In genomic region chr15:31483053-31483923, GRCh38 we compare ENCODE assay signal across 8 cellular contexts.
DNase-seq lines count a peak whose midpoint lies in the region; ATAC-seq and TF ChIP-seq lines count a peak whose summit lies in the region.

No MANE protein-coding gene starts in this region.

- H3K4me3 ChIP-seq in esophagus (ENCODE audit: low read depth in 1 of 2, low read length in 2 of 2) = peak overlapping the region; percentile 60 to 66

- 3 to 4% methylated on average over 87 to 138 of the region's 138 CpGs for WGBS in esophagus, 2 donors

- peaks cover 0 to 2% of the 10 kb centered on the region in 2 donors for H3K9me3 ChIP-seq in esophagus (ENCODE audit: control insufficient read depth in 2 of 2, insufficient read depth in 1 of 2, low read depth in 1 of 2, low read length in 1 of 2)

- CTCF ChIA-PET in GM10248 (lab: Yijun Ruan, JAX) = interaction anchor here (2.2 to 3.5 kb wide), 2 partner anchors 10 to 45 kb away, joined by 7 to 23 read pairs; no protein-coding TSS in a partner anchor

- H3K4me1 ChIP-seq in esophagus (ENCODE audit: control insufficient read depth in 2 of 2, insufficient read depth in 2 of 2, low read length in 1 of 2) = peaks cover 3 to 22% of the 10 kb centered on the region in 2 donors

- TF ChIP-seq CTCF in GM10248 (IDR thresholded peaks at IDR 0.05; ENCODE audit: control extremely low read depth, extremely low read depth, low read depth, missing control alignments) = no peak

- DNase-seq in GM10248 (ENCODE audit: extremely low spot score) = peak; percentile 76
- peak; percentile 74 to 82 for DNase-seq in activated CD4-positive, alpha-beta T cell treated with anti-CD3 and anti-CD28 coated beads, Interleukin-2, amount 50 U/mL, for 48 hours
- peak; percentile 26 for DNase-seq in retina
- DNase-seq in inferior parietal cortex (ENCODE audit: extremely low spot score) = no peak

- H3K27me3 ChIP-seq in esophagus (ENCODE audit: control insufficient read depth in 1 of 2, insufficient read depth in 2 of 2, low read length in 2 of 2) = no peaks in the 10 kb centered on the region

- POLR2A ChIA-PET in GM10248 (lab: Yijun Ruan, JAX) = no interaction called here

- no peak for ATAC-seq in HG02571 (IDR thresholded peaks at IDR 0.05; ENCODE audit: unreplicated experiment)
- ATAC-seq in HG03108 (IDR thresholded peaks at IDR 0.05; ENCODE audit: unreplicated experiment) = no peak
- no peak for ATAC-seq in HG03565 (IDR thresholded peaks at IDR 0.05; ENCODE audit: unreplicated experiment)

- peak overlapping the region; percentile 26 to 36 for H3K27ac ChIP-seq in esophagus (ENCODE audit: low read depth in 2 of 2, low read length in 1 of 2)

- no peaks in the 10 kb centered on the region for H3K36me3 ChIP-seq in esophagus (ENCODE audit: control insufficient read depth in 2 of 2, insufficient read depth in 2 of 2, low read length in 1 of 2)
